Comparison of ENCODE assay signal across 23 cellular contexts in the genomic region with DNA sequence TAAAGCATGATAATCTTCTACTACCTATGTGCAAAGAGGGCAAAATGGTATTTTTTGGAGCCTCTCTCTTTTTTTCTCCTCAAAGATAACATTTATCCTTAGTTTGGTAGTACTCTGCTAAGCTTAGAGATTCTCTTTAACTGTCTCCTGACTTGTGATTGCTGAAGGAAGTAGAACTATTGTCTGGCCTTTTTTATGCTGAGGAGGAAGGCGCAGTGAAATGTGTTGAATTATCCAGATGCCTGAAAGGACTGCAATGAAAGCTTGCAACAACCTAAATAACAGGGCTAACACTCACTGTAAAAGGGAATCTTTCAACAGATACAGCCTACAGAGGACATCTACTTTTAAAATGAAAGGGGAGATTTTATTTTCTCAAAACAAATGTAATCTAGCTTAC. TPM values are rescaled to one million over a fixed set of nuclear protein-coding genes. Genes with fewer than 3 reads are reported as not detected.
"Had no signal": no experiment of that assay in that cellular context is flagged by ENCODE, and none has a peak within 500 bp of the region (broad histone marks: within the 10 kb centered on the region; RNA-seq: fewer than 3 reads in every experiment).

No MANE protein-coding gene starts in this region.

- H3K4me1 ChIP-seq: lower lobe of right lung, prostate gland had no signal

- H3K4me3 ChIP-seq: body of pancreas, cardiac muscle cell, esophagus muscularis mucosa, lower lobe of right lung, ovary, prostate gland, upper lobe of left lung had no signal

- H3K36me3 ChIP-seq: cardiac muscle cell, esophagus muscularis mucosa, lower lobe of right lung, neutrophil, ovary, prostate gland, upper lobe of left lung had no signal

- H3K9me3 ChIP-seq: body of pancreas, esophagus muscularis mucosa, lower lobe of right lung, neutrophil, ovary, prostate gland, upper lobe of left lung had no signal

- FAIRE-seq: frontal cortex had no signal

- DNase-seq: activated CD4-positive, alpha-beta T cell treated with anti-CD3 and anti-CD28 coated beads, Interleukin-2, amount 10 ng/mL, durations not matched to agents 7 days and 5 days; activated CD4-positive, CD25-positive, alpha-beta regulatory T cell treated with anti-CD3 and anti-CD28 coated beads, Interleukin-2, amount 50 U/mL, for 72 hours; activated CD8-positive, alpha-beta T cell treated with anti-CD3 and anti-CD28 coated beads, Interleukin-2, amount 10 ng/mL, durations not matched to agents 7 days and 5 days; activated gamma-delta T cell treated with Interleukin-2 at 50 U/mL for 16 hours; anterior cingulate cortex; body of pancreas; effector memory CD4-positive, alpha-beta T cell; hypothalamus; lower lobe of right lung; mesendoderm; naive thymus-derived CD4-positive, alpha-beta T cell; ovary; stimulated activated CD4-positive, alpha-beta T cell treated with anti-CD3 and anti-CD28 coated beads, Interleukin-4, amount 100 ng/mL, for 1 hour; stimulated activated naive CD4-positive, alpha-beta T cell treated with Interleukin-2 at 50 U/mL for 16 hours; T-helper 2 cell; upper lobe of left lung had no signal

- H3K27ac ChIP-seq: body of pancreas, cardiac muscle cell, esophagus muscularis mucosa, lower lobe of right lung, neutrophil, ovary, prostate gland, upper lobe of left lung, VCaP had no signal

- H3K27me3 ChIP-seq: body of pancreas, cardiac muscle cell, ovary, upper lobe of left lung had no signal

- ATAC-seq: activated CD8-positive, alpha-beta T cell treated with anti-CD3 and anti-CD28 coated beads, Interleukin-2, amount 10 ng/mL, durations not matched to agents 7 days and 5 days; body of pancreas; left lobe of liver; lower lobe of right lung; naive thymus-derived CD4-positive, alpha-beta T cell had no signal

RNA-seq across cellular contexts. Expression of a gene that starts 59.5 kb away (rescaled TPM):
- total RNA-seq: activated CD4-positive, alpha-beta T cell treated with anti-CD3 and anti-CD28 coated beads, Interleukin-2, amount 10 ng/mL, durations not matched to agents 7 days and 5 days; activated CD8-positive, alpha-beta T cell treated with anti-CD3 and anti-CD28 coated beads, Interleukin-2, amount 10 ng/mL, durations not matched to agents 7 days and 5 days; body of pancreas; esophagus muscularis mucosa; left lobe of liver; naive thymus-derived CD4-positive, alpha-beta T cell had no signal
- polyA plus RNA-seq: naive thymus-derived CD4-positive, alpha-beta T cell had no signal
